In genomic region chr1:214604543-214604942, GRCh38 we compare ENCODE assay signal across 9 cellular contexts. TPM values are rescaled to one million over a fixed set of nuclear protein-coding genes. Genes with fewer than 3 reads are reported as not detected.
DNase-seq lines count a peak whose midpoint lies in the region; ATAC-seq, FAIRE-seq and TF ChIP-seq lines count a peak whose summit lies in the region.
"Had no signal": no experiment of that assay in that cellular context is flagged by ENCODE, and none has a peak within 500 bp of the region (broad histone marks: within the 10 kb centered on the region; RNA-seq: fewer than 3 reads in every experiment).

No MANE protein-coding gene starts in this region.

- peaks cover 45% of the 10 kb centered on the region for H3K79me2 ChIP-seq in SU-DHL-6 (ENCODE audit: insufficient read depth, low read length)

- H3K36me3 ChIP-seq in SU-DHL-6 (ENCODE audit: low read length) = peaks cover 5% of the 10 kb centered on the region

- H3K27me3 ChIP-seq in SU-DHL-6 (ENCODE audit: low read length) = no peaks in the 10 kb centered on the region

- H2AFZ ChIP-seq in SU-DHL-6 (ENCODE audit: low read depth, low read length, severe bottlenecking) = no peak overlapping the region

- intact Hi-C loops in left cardiac atrium (cut with DNase I) = no loop called here

- H3K27ac ChIP-seq in SU-DHL-6 (ENCODE audit: low read depth, low read length) = no peak overlapping the region

- peaks cover 13% of the 10 kb centered on the region; the same call in 1 of the 2 replicates for H3F3A ChIP-seq in SU-DHL-6 (ENCODE audit: insufficient read depth)

- no peak for ATAC-seq in left cardiac atrium

- peak; percentile 36 for DNase-seq in A172 (ENCODE audit: low spot score)
- peak; percentile 24 for DNase-seq in GM04504 (ENCODE audit: low read depth)
- peak; percentile 59 to 71 for DNase-seq in foreskin fibroblast
- no peak for DNase-seq in GM12892 (ENCODE audit: insufficient read length)
- DNase-seq in NCI-H1092 treated with DMSO at 0.1 percent for 48 hours (lab: John Stamatoyannopoulos, UW) = no peak
- no peak for DNase-seq in left cardiac atrium
- DNase-seq in activated CD8-positive, alpha-beta memory T cell treated with anti-CD3 and anti-CD28 coated beads for 24 hours = no peak
- DNase-seq: SHP77 treated with DMSO at 0.1 percent for 48 hours had no signal

- no peaks in the 10 kb centered on the region for H4K20me1 ChIP-seq in SU-DHL-6 (ENCODE audit: low read depth, low read length)

- no peaks in the 10 kb centered on the region; the same call in 1 of the 2 replicates for H3K9me3 ChIP-seq in SU-DHL-6 (ENCODE audit: insufficient read depth, low read length)

- FAIRE-seq in GM12892 (lab: Jason Lieb, UNC) = no peak

- H3K4me3 ChIP-seq in SU-DHL-6 (ENCODE audit: insufficient read depth, low read length, poor library complexity, severe bottlenecking) (peak overlapping the region; percentile 69), foreskin fibroblast (ENCODE audit: low read depth in 1 of 2, low read length in 2 of 2) (peak overlapping the region; percentile 57 to 71)

- TF ChIP-seq POLR2A in GM12892 (IDR thresholded peaks at IDR 0.05; ENCODE audit: low read depth, low read length) = no peak

- H3K9me2 ChIP-seq in SU-DHL-6 (replicated peaks; ENCODE audit: insufficient read depth, low read length) = 0 out of 2 replicates have a peak, but pooled peaks cover 3% of the 10 kb centered on the region

- peak overlapping the region; percentile 74 for H3K4me2 ChIP-seq in SU-DHL-6 (ENCODE audit: low read depth, low read length, poor library complexity, severe bottlenecking)

- TF ChIP-seq CTCF in SU-DHL-6 (IDR thresholded peaks at IDR 0.05; ENCODE audit: insufficient read depth, low read length, poor library complexity, severe bottlenecking) (no peak), foreskin fibroblast (IDR thresholded peaks at IDR 0.05; ENCODE audit: low read depth, low read length) (no peak)

- H3K9ac ChIP-seq in SU-DHL-6 (ENCODE audit: low read length) = peak overlapping the region; percentile 94

RNA-seq across cellular contexts. Expression of gene CENPF, which starts 1.5 kb away (rescaled TPM):
- 149 and 175 TPM in 2 replicates for total RNA-seq in A172 (2014; rRNA removed; shearing (Covaris generic))
- polyA plus RNA-seq in GM12892 (2012; ENCODE audit: missing spikeins) = 27.2 TPM
- 1 to 10 TPM in 1 of 2 donors, under 1 TPM in 1; 0.60 to 1.6 TPM for total RNA-seq in left cardiac atrium

RNA-seq across cellular contexts. Expression of gene PTPN14, which starts 53.1 kb away (rescaled TPM):
- 42.8 and 46.0 TPM in 2 replicates for total RNA-seq in A172 (2014; rRNA removed; shearing (Covaris generic))
- 0.59 TPM for polyA plus RNA-seq in GM12892 (2012; ENCODE audit: missing spikeins)
- 10 to 100 TPM; 17.8 to 22.5 TPM for total RNA-seq in left cardiac atrium

Comparison
In these comparisons a context has a peak if more than half of its experiments do, and no peak if none do; other contexts are left out.
1. DNase-seq: peak in A172 (single experiment), GM04504 (single experiment) and foreskin fibroblast (2 of 2); none in GM12892 (single experiment), NCI-H1092 treated with DMSO at 0.1 percent for 48 hours (single experiment), left cardiac atrium (single experiment) and activated CD8-positive, alpha-beta memory T cell treated with anti-CD3 and anti-CD28 coated beads for 24 hours (single experiment).
2. RNA of gene CENPF, which starts 1.5 kb away (total RNA-seq): 149 to 175 TPM in A172; 0.60 to 1.6 TPM in left cardiac atrium; every median in the first group is over 10 times any median in the second.